Comparison of ENCODE assay signal across 1 cellular context in genomic region chr21:37563641-37564340, GRCh38.
TF ChIP-seq lines count a peak whose summit lies in the region.

No MANE protein-coding gene starts in this region.

TF ChIP-seq in K562, 482 proteins besides CTCF, POLR2A, EP300 and RAD21 (continued from another document and continues in another):
- TF ChIP-seq HINFP (tag; conservative IDR thresholded peaks at IDR 0.05; ENCODE audit: low read depth) (peak; percentile 99), PHB2 (IDR thresholded peaks at IDR 0.05; ENCODE audit: low read depth) (no peak), ERF (CRISPR knock-in tag; IDR thresholded peaks at IDR 0.05) (no peak), CEBPZ (IDR thresholded peaks at IDR 0.05; ENCODE audit: borderline replicate concordance, low read depth, low read length) (no peak), KDM5B (IDR thresholded peaks at IDR 0.05; ENCODE audit: insufficient replicate concordance, low read depth, low read length) (peak; percentile 84), E2F5 (CRISPR knock-in tag; IDR thresholded peaks at IDR 0.05) (peak; percentile 98), MXI1 (IDR thresholded peaks at IDR 0.05; ENCODE audit: low read depth, low read length) (peak; percentile 96), ZNF124 (CRISPR knock-in tag; IDR thresholded peaks at IDR 0.05) (no peak), TCF3 (CRISPR knock-in tag; IDR thresholded peaks at IDR 0.05) (no peak), EP400 (IDR thresholded peaks at IDR 0.05) (peak; percentile 97), ZSCAN32 (CRISPR knock-in tag; IDR thresholded peaks at IDR 0.05) (no peak), CBX1 (IDR thresholded peaks at IDR 0.05; ENCODE audit: low read depth) (peak; percentile 94), HIVEP1 (CRISPR knock-in tag; IDR thresholded peaks at IDR 0.05) (peak; percentile 35), E2F6 (IDR thresholded peaks at IDR 0.05; ENCODE audit: borderline replicate concordance in 1 of 2, extremely low read depth in 1 of 2, insufficient read depth in 1 of 2, insufficient read length in 1 of 2, low read depth in 1 of 2, low read length in 1 of 2, poor library complexity in 1 of 2, severe bottlenecking in 1 of 2) (peak; percentile 96 to 99), WHSC1 (IDR thresholded peaks at IDR 0.05; ENCODE audit: low read length) (no peak), BCL6 (CRISPR knock-in tag; IDR thresholded peaks at IDR 0.05) (no peak), MAZ (CRISPR knock-in tag; conservative IDR thresholded peaks at IDR 0.05 in 1 of 2, IDR thresholded peaks at IDR 0.05 in 1 of 2) (peak; percentile 58 to 72), NFE2 (IDR thresholded peaks at IDR 0.05; ENCODE audit: low read depth) (no peak; the same call in 1 of the 2 replicates), CUX1 (CRISPR knock-in tag; IDR thresholded peaks at IDR 0.05) (0 out of 2 replicates have a peak, but pooled peaks have one; percentile 44), SIN3A (IDR thresholded peaks at IDR 0.05; ENCODE audit: borderline replicate concordance in 2 of 2, control insufficient read depth in 1 of 2, low read depth in 2 of 2, low read length in 2 of 2) (peak in 1 of 2 experiments; percentile 67; a peak in 1 of 4 replicates), ZNF436 (CRISPR knock-in tag; IDR thresholded peaks at IDR 0.05) (no peak), FOXP1 (CRISPR knock-in tag; IDR thresholded peaks at IDR 0.05) (peak; percentile 30; the same call in 1 of the 2 replicates), CREM (IDR thresholded peaks at IDR 0.05; ENCODE audit: low read depth) (peak; percentile 86), KAT2B (IDR thresholded peaks at IDR 0.05; ENCODE audit: low read depth, low read length) (no peak), NKRF (IDR thresholded peaks at IDR 0.05; ENCODE audit: borderline replicate concordance) (no peak; the same call in 1 of the 2 replicates), ARID2 (IDR thresholded peaks at IDR 0.05) (0 out of 2 replicates have a peak, but pooled peaks have one; percentile 15), ZNF311 (CRISPR knock-in tag; IDR thresholded peaks at IDR 0.05) (no peak), MED1 (CRISPR knock-in tag; IDR thresholded peaks at IDR 0.05; ENCODE audit: borderline replicate concordance) (no peak), TAL1 (IDR thresholded peaks at IDR 0.05) (no peak), NFYB (IDR thresholded peaks at IDR 0.05; ENCODE audit: extremely low read depth, insufficient read length) (peak; percentile 10), SRSF9 (IDR thresholded peaks at IDR 0.05; ENCODE audit: borderline replicate concordance, low read depth, low read length) (no peak), ASH1L (IDR thresholded peaks at IDR 0.05; ENCODE audit: borderline replicate concordance, low read depth, partially characterized antibody) (no peak), ATF3 (IDR thresholded peaks at IDR 0.05) (no peak), ATF3 (CRISPR knock-in tag; conservative IDR thresholded peaks at IDR 0.05) (no peak), ZNF263 (CRISPR knock-in tag; IDR thresholded peaks at IDR 0.05; ENCODE audit: borderline replicate concordance) (peak; percentile 7; the same call in 1 of the 2 replicates), NRF1 (conservative IDR thresholded peaks at IDR 0.05 in 1 of 2, IDR thresholded peaks at IDR 0.05 in 1 of 2) (peak; percentile 95 to 96), NONO (IDR thresholded peaks at IDR 0.05; ENCODE audit: low read depth in 2 of 2, low read length in 1 of 2) (peak; percentile 53 to 79; a peak in 2 of 4 replicates), TAF9B (IDR thresholded peaks at IDR 0.05; ENCODE audit: partially characterized antibody) (peak; percentile 39), ESRRA (IDR thresholded peaks at IDR 0.05; ENCODE audit: borderline replicate concordance, low read depth) (peak; percentile 68; the same call in 1 of the 2 replicates), ZNF561 (CRISPR knock-in tag; conservative IDR thresholded peaks at IDR 0.05) (no peak), OTX1 (CRISPR knock-in tag; IDR thresholded peaks at IDR 0.05) (0 out of 2 replicates have a peak, but pooled peaks have one; percentile 47), SP2 (IDR thresholded peaks at IDR 0.05; ENCODE audit: extremely low read depth, low read depth, low read length, poor library complexity, severe bottlenecking) (no peak), ZNF79 (CRISPR knock-in tag; IDR thresholded peaks at IDR 0.05; ENCODE audit: low read depth) (no peak; the same call in 1 of the 2 replicates), CXXC5 (CRISPR knock-in tag; IDR thresholded peaks at IDR 0.05) (peak; percentile 100), GATAD2B (IDR thresholded peaks at IDR 0.05; ENCODE audit: borderline replicate concordance) (no peak), ZNF12 (CRISPR knock-in tag; IDR thresholded peaks at IDR 0.05) (peak; percentile 74; the same call in 1 of the 2 replicates), NR2F6 (CRISPR knock-in tag; IDR thresholded peaks at IDR 0.05) (no peak), POLR3A (IDR thresholded peaks at IDR 0.05; ENCODE audit: borderline replicate concordance, extremely low read depth, insufficient read depth, insufficient read length) (no peak)
- TF ChIP-seq, protein P1, sequence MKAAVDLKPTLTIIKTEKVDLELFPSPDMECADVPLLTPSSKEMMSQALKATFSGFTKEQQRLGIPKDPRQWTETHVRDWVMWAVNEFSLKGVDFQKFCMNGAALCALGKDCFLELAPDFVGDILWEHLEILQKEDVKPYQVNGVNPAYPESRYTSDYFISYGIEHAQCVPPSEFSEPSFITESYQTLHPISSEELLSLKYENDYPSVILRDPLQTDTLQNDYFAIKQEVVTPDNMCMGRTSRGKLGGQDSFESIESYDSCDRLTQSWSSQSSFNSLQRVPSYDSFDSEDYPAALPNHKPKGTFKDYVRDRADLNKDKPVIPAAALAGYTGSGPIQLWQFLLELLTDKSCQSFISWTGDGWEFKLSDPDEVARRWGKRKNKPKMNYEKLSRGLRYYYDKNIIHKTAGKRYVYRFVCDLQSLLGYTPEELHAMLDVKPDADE (conservative IDR thresholded peaks at IDR 0.05; ENCODE audit: control insufficient read depth, low read depth, low read length): peak; percentile 86
- TF ChIP-seq, protein P2, sequence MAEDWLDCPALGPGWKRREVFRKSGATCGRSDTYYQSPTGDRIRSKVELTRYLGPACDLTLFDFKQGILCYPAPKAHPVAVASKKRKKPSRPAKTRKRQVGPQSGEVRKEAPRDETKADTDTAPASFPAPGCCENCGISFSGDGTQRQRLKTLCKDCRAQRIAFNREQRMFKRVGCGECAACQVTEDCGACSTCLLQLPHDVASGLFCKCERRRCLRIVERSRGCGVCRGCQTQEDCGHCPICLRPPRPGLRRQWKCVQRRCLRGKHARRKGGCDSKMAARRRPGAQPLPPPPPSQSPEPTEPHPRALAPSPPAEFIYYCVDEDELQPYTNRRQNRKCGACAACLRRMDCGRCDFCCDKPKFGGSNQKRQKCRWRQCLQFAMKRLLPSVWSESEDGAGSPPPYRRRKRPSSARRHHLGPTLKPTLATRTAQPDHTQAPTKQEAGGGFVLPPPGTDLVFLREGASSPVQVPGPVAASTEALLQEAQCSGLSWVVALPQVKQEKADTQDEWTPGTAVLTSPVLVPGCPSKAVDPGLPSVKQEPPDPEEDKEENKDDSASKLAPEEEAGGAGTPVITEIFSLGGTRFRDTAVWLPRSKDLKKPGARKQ (CRISPR knock-in tag; IDR thresholded peaks at IDR 0.05): no peak
